Comparison of ENCODE assay signal across 2 cellular contexts in genomic region chr5:136054133-136054996, GRCh38.
TF ChIP-seq lines count a peak whose summit lies in the region.

No MANE protein-coding gene starts in this region.

TF ChIP-seq in A549, 52 proteins besides CTCF, POLR2A, EP300 and RAD21 (continued from another document):
- no peak for TF ChIP-seq REST (IDR thresholded peaks at IDR 0.05)
- TF ChIP-seq HOXA7 (CRISPR knock-in tag; IDR thresholded peaks at IDR 0.05): no peak
- TF ChIP-seq GATA3 (IDR thresholded peaks at IDR 0.05; ENCODE audit: borderline replicate concordance): no peak
- TF ChIP-seq SREBF2 (IDR thresholded peaks at IDR 0.05): no peak
- no peak for TF ChIP-seq CHD2 (IDR thresholded peaks at IDR 0.05; ENCODE audit: low read length, partially characterized antibody)
- no peak for TF ChIP-seq RNF2 (IDR thresholded peaks at IDR 0.05; ENCODE audit: borderline replicate concordance, low read depth)
- TF ChIP-seq HEYL (CRISPR knock-in tag; IDR thresholded peaks at IDR 0.05): no peak
- no peak for TF ChIP-seq BHLHE40 (IDR thresholded peaks at IDR 0.05; ENCODE audit: low read depth, low read length)
- TF ChIP-seq E2F6 (IDR thresholded peaks at IDR 0.05; ENCODE audit: borderline replicate concordance, low read depth): no peak
- TF ChIP-seq HOXB5 (CRISPR knock-in tag; IDR thresholded peaks at IDR 0.05): no peak
- no peak for TF ChIP-seq BCL3 (IDR thresholded peaks at IDR 0.05)
- TF ChIP-seq ESRRA (IDR thresholded peaks at IDR 0.05; ENCODE audit: borderline replicate concordance, low read length): no peak
- no peak for TF ChIP-seq TP53 (CRISPR knock-in tag; IDR thresholded peaks at IDR 0.05)
- no peak for TF ChIP-seq ELK1 (IDR thresholded peaks at IDR 0.05; ENCODE audit: low read depth, low read length)
- TF ChIP-seq HOXB13 (CRISPR knock-in tag; IDR thresholded peaks at IDR 0.05; ENCODE audit: low read depth): no peak
- no peak for TF ChIP-seq JUNB (IDR thresholded peaks at IDR 0.05)
TF ChIP-seq in A549: peak in this region for 0.

TF ChIP-seq in IMR-90, 13 proteins besides CTCF, POLR2A, EP300 and RAD21 (continued from another document):
- TF ChIP-seq ELK1 (IDR thresholded peaks at IDR 0.05; ENCODE audit: borderline replicate concordance, low read depth, low read length) (no peak), MXI1 (IDR thresholded peaks at IDR 0.05; ENCODE audit: borderline replicate concordance, low read depth, low read length) (no peak), SMC3 (IDR thresholded peaks at IDR 0.05; ENCODE audit: low read depth, low read length) (no peak), RFX5 (IDR thresholded peaks at IDR 0.05; ENCODE audit: low read depth, low read length) (no peak), MAZ (IDR thresholded peaks at IDR 0.05; ENCODE audit: borderline replicate concordance, low read depth, low read length) (no peak), NFE2L2 (IDR thresholded peaks at IDR 0.05; ENCODE audit: low read depth, low read length) (no peak), MAFK (IDR thresholded peaks at IDR 0.05; ENCODE audit: low read depth, low read length) (no peak), USF2 (IDR thresholded peaks at IDR 0.05; ENCODE audit: low read depth, low read length) (no peak)
